9 cellular contexts compared by ENCODE assay signal in genomic region chr4:3073158-3074077, GRCh38. TPM values are rescaled to one million over a fixed set of nuclear protein-coding genes. Genes with fewer than 3 reads are reported as not detected.
A peak's percentile ranks its signal among the peaks of the same experiment; 100 is the strongest.
DNase-seq lines count a peak whose midpoint lies in the region; ATAC-seq, FAIRE-seq and TF ChIP-seq lines count a peak whose summit lies in the region.
"Had no signal": no experiment of that assay in that cellular context is flagged by ENCODE, and none has a peak within 500 bp of the region (broad histone marks: within the 10 kb centered on the region; RNA-seq: fewer than 3 reads in every experiment).

No MANE protein-coding gene starts in this region.

- peaks cover 25% of the 10 kb centered on the region for H3K79me2 ChIP-seq in OCI-LY1 (ENCODE audit: insufficient read depth, low read length)
- peaks cover 28% of the 10 kb centered on the region for H3K79me2 ChIP-seq in endothelial cell of umbilical vein (ENCODE audit: control insufficient read depth, insufficient read depth, low read length)

- no peak for ATAC-seq in GM18873 (IDR thresholded peaks at IDR 0.05; ENCODE audit: low FRiP score, unreplicated experiment)

- H2AFZ ChIP-seq in OCI-LY1 (ENCODE audit: low read length): no peak overlapping the region
- H2AFZ ChIP-seq in endothelial cell of umbilical vein (ENCODE audit: low read depth, low read length): peak overlapping the region; percentile 98

- H3K9me3 ChIP-seq in HAP-1 (no peaks in the 10 kb centered on the region), OCI-LY1 (ENCODE audit: low read length) (no peaks in the 10 kb centered on the region), endothelial cell of umbilical vein (replicated peaks; ENCODE audit: control insufficient read depth, insufficient read depth, low read length) (no peaks in the 10 kb centered on the region), neutrophil (no peaks in the 10 kb centered on the region)

- no peak overlapping the region for H3K27ac ChIP-seq in OCI-LY1 (ENCODE audit: low read depth, low read length, poor library complexity, severe bottlenecking)
- no peak overlapping the region for H3K27ac ChIP-seq in endothelial cell of umbilical vein (ENCODE audit: insufficient read depth, low read depth, low read length)
- peak overlapping the region; percentile 95 for H3K27ac ChIP-seq in neutrophil

- peak; percentile 18 for FAIRE-seq in endothelial cell of umbilical vein (lab: Jason Lieb, UNC)

- H3K36me3 ChIP-seq in HAP-1 (replicated peaks): no peaks in the 10 kb centered on the region
- no peaks in the 10 kb centered on the region for H3K36me3 ChIP-seq in OCI-LY1 (ENCODE audit: insufficient read depth, low read length)
- no peaks in the 10 kb centered on the region for H3K36me3 ChIP-seq in endothelial cell of umbilical vein (ENCODE audit: control insufficient read depth in 2 of 2, extremely low read depth in 1 of 2, insufficient read depth in 2 of 2, low read length in 2 of 2)
- H3K36me3 ChIP-seq in neutrophil: no peaks in the 10 kb centered on the region

- intact Hi-C loops in endothelial cell of umbilical vein (cut with micrococcal nuclease): loop anchor here (5.0 kb wide), 1 partner anchor 219 kb away; the partner anchor contains the start of gene RGS12

- no TSS peak for BruUV-seq in endothelial cell of umbilical vein (replicated peaks; lab: Mats Ljungman, UMichigan)

- in situ Hi-C loops in HAP-1 (cut with MboI; ENCODE audit: low sequenced_read_pairs): no loop called here

- no peak for TF ChIP-seq POLR2A in endothelial cell of umbilical vein (IDR thresholded peaks at IDR 0.05; ENCODE audit: low read depth, low read length)

- 0 out of 3 replicates have a peak, but pooled peaks have one; percentile 13 for TF ChIP-seq CTCF in GM12872 (IDR thresholded peaks at IDR 0.05; ENCODE audit: insufficient read depth, low read depth, low read length)
- TF ChIP-seq CTCF in OCI-LY1 (IDR thresholded peaks at IDR 0.05; ENCODE audit: low read length): peak; percentile 12; the same call in 1 of the 2 replicates
- TF ChIP-seq CTCF in endothelial cell of umbilical vein (IDR thresholded peaks at IDR 0.05; ENCODE audit: extremely low read depth in 1 of 2, insufficient read depth in 1 of 2, low read depth in 1 of 2, low read length in 2 of 2): no peak
- TF ChIP-seq CTCF in neutrophil (IDR thresholded peaks at IDR 0.05): no peak

- H3K9ac ChIP-seq in OCI-LY1 (ENCODE audit: low read length): peak overlapping the region; percentile 59; the same call in 1 of the 2 replicates
- H3K9ac ChIP-seq in endothelial cell of umbilical vein (replicated peaks; ENCODE audit: extremely low read depth, insufficient read depth, low read length): no peak overlapping the region

- H3K27me3 ChIP-seq in HAP-1 (ENCODE audit: low read depth) (no peaks in the 10 kb centered on the region), OCI-LY1 (ENCODE audit: insufficient read depth, low read length) (no peaks in the 10 kb centered on the region), endothelial cell of umbilical vein (ENCODE audit: control insufficient read depth in 2 of 2, insufficient read depth in 2 of 2, low read length in 2 of 2) (no peaks in the 10 kb centered on the region), neutrophil (no peaks in the 10 kb centered on the region)

- CTCF ChIA-PET in endothelial cell of umbilical vein (lab: Charles Lee): no interaction called here

- H3K4me3 ChIP-seq in HAP-1 (peak overlapping the region; percentile 37), OCI-LY1 (ENCODE audit: low read depth, low read length, poor library complexity, severe bottlenecking) (peak overlapping the region; percentile 67), endothelial cell of umbilical vein (replicated peaks in 1 of 3; ENCODE audit: insufficient read depth in 1 of 3, low read depth in 1 of 3, low read length in 3 of 3) (peak overlapping the region; percentile 37 to 64 (median 48)), neutrophil (ENCODE audit: low read depth in 1 of 2, low read length in 1 of 2) (peak overlapping the region; percentile 66 to 100)

- H3K9me2 ChIP-seq in OCI-LY1 (ENCODE audit: low read depth, low read length): no peaks in the 10 kb centered on the region

- DNase-seq in HAP-1 (ENCODE audit: low spot score in 2 of 2): peak; percentile 16 to 74
- DNase-seq in endothelial cell of umbilical vein (ENCODE audit: low read depth, low spot score): no peak
- no peak for DNase-seq in stimulated activated CD4-positive, alpha-beta T cell treated with anti-CD3 and anti-CD28 coated beads, Interleukin-1b, Interleukin-23, amount 100 ng/mL, for 48 hours
- no peak for DNase-seq in NOMO-1 treated with DMSO at 0.1 percent for 48 hours (lab: John Stamatoyannopoulos, UW; ENCODE audit: unreplicated experiment)

- H3K4me1 ChIP-seq in HAP-1 (peaks cover 5% of the 10 kb centered on the region), OCI-LY1 (ENCODE audit: insufficient read depth, low read length, severe bottlenecking) (peaks cover 26% of the 10 kb centered on the region), endothelial cell of umbilical vein (ENCODE audit: control insufficient read depth, extremely low read depth, insufficient read depth, low read length) (peaks cover 13% of the 10 kb centered on the region), neutrophil (ENCODE audit: control insufficient read depth in 1 of 2, insufficient read depth in 1 of 2, low read depth in 1 of 2, low read length in 1 of 2) (peaks cover 17 to 24% of the 10 kb centered on the region in 2 experiments)

- H3K9me1 ChIP-seq in endothelial cell of umbilical vein (replicated peaks; ENCODE audit: control insufficient read depth, extremely low read depth, insufficient read depth, low read length): no peaks in the 10 kb centered on the region

- no peaks in the 10 kb centered on the region for H3F3A ChIP-seq in OCI-LY1 (ENCODE audit: insufficient read depth, low read length)

- dilution Hi-C loops in endothelial cell of umbilical vein (cut with MboI; ENCODE audit: extremely low pct_ligation_motif_present, low sequenced_read_pairs): no loop called here

- POLR2A ChIA-PET in endothelial cell of umbilical vein (lab: Charles Lee): no interaction called here

- H4K20me1 ChIP-seq in OCI-LY1 (ENCODE audit: insufficient read depth, low read length) (no peaks in the 10 kb centered on the region), endothelial cell of umbilical vein (replicated peaks; ENCODE audit: control insufficient read depth, extremely low read depth, insufficient read depth, low read length) (peaks cover 5% of the 10 kb centered on the region)

- H3K4me2 ChIP-seq in OCI-LY1 (ENCODE audit: low read length) (peak overlapping the region; percentile 77), endothelial cell of umbilical vein (ENCODE audit: insufficient read depth, low read length) (peak overlapping the region; percentile 80)

TF ChIP-seq in endothelial cell of umbilical vein, 7 proteins besides CTCF, POLR2A, EP300 and RAD21:
- TF ChIP-seq JUN (IDR thresholded peaks at IDR 0.05; ENCODE audit: borderline replicate concordance, insufficient read depth, insufficient read length, low read depth): no peak
- no peak for TF ChIP-seq MYC (IDR thresholded peaks at IDR 0.05; ENCODE audit: low read depth, low read length)
- no peak for TF ChIP-seq FOS (IDR thresholded peaks at IDR 0.05; ENCODE audit: borderline replicate concordance, insufficient read depth, low read length)
- TF ChIP-seq GATA2 (IDR thresholded peaks at IDR 0.05; ENCODE audit: insufficient read depth, insufficient read length, low read depth, low read length): no peak
- peak; percentile 55 for TF ChIP-seq POLR2AphosphoS5 (IDR thresholded peaks at IDR 0.05; ENCODE audit: insufficient read depth, low read depth, low read length)
- TF ChIP-seq EZH2 (IDR thresholded peaks at IDR 0.05; ENCODE audit: borderline replicate concordance, low read depth, low read length, severe bottlenecking): no peak
TF ChIP-seq in endothelial cell of umbilical vein: peak in this region for 1.

RNA-seq across cellular contexts. Expression of gene HTT-AS, which starts 0.9 kb away (rescaled TPM):
- total RNA-seq in endothelial cell of umbilical vein: not detected in 2 replicates
- polyA plus RNA-seq in endothelial cell of umbilical vein: not detected in 2 replicates
- polyA plus RNA-seq in endothelial cell of umbilical vein (2011; cell fraction: cytosol; rRNA removed): not detected in 2 replicates
- not detected in 2 replicates for polyA plus RNA-seq in endothelial cell of umbilical vein (2011; cell fraction: nucleus; rRNA removed)
- polyA plus RNA-seq in endothelial cell of umbilical vein (2012): not detected in 2 replicates
- not detected in 2 replicates for polyA minus RNA-seq in endothelial cell of umbilical vein
- not detected for polyA minus RNA-seq in endothelial cell of umbilical vein (2011; cell fraction: cytosol; rRNA and poly(A)+ RNA removed)
- polyA minus RNA-seq in endothelial cell of umbilical vein (2011; cell fraction: nucleus; rRNA and poly(A)+ RNA removed): not detected in 2 replicates
- polyA plus RNA-seq: adipose tissue had no signal

RNA-seq across cellular contexts. Expression of gene HTT, which starts 1.1 kb away (rescaled TPM):
- total RNA-seq in endothelial cell of umbilical vein: 61.2 and 63.2 TPM in 2 replicates
- 13.4 and 15.7 TPM in 2 replicates for polyA plus RNA-seq in endothelial cell of umbilical vein
- polyA plus RNA-seq in endothelial cell of umbilical vein (2011; cell fraction: cytosol; rRNA removed): 12.9 and 14.5 TPM in 2 replicates
- polyA plus RNA-seq in endothelial cell of umbilical vein (2011; cell fraction: nucleus; rRNA removed): 71.6 and 77.5 TPM in 2 replicates
- polyA plus RNA-seq in endothelial cell of umbilical vein (2012): 19.8 and 30.9 TPM in 2 replicates
- 126 and 128 TPM in 2 replicates for polyA minus RNA-seq in endothelial cell of umbilical vein
- 55.3 TPM for polyA minus RNA-seq in endothelial cell of umbilical vein (2011; cell fraction: cytosol; rRNA and poly(A)+ RNA removed)
- 139 and 197 TPM in 2 replicates for polyA minus RNA-seq in endothelial cell of umbilical vein (2011; cell fraction: nucleus; rRNA and poly(A)+ RNA removed)

Comparison
In these comparisons a context has a peak if more than half of its experiments do, and no peak if none do; other contexts are left out.
1. CTCF ChIP-seq: peak in GM12872 (single experiment) and OCI-LY1 (single experiment); none in endothelial cell of umbilical vein (0 of 2) and neutrophil (single experiment).
2. DNase-seq: peak in HAP-1 (2 of 2); none in endothelial cell of umbilical vein (single experiment), stimulated activated CD4-positive, alpha-beta T cell treated with anti-CD3 and anti-CD28 coated beads, Interleukin-1b, Interleukin-23, amount 100 ng/mL, for 48 hours (single experiment) and NOMO-1 treated with DMSO at 0.1 percent for 48 hours (single experiment).
3. Peak in every context shown above with its lines, with median percentiles within 50 percentile points of each other: H3K4me3 ChIP-seq.